ENCODE assay signal across 1 cellular context in the genomic region with DNA sequence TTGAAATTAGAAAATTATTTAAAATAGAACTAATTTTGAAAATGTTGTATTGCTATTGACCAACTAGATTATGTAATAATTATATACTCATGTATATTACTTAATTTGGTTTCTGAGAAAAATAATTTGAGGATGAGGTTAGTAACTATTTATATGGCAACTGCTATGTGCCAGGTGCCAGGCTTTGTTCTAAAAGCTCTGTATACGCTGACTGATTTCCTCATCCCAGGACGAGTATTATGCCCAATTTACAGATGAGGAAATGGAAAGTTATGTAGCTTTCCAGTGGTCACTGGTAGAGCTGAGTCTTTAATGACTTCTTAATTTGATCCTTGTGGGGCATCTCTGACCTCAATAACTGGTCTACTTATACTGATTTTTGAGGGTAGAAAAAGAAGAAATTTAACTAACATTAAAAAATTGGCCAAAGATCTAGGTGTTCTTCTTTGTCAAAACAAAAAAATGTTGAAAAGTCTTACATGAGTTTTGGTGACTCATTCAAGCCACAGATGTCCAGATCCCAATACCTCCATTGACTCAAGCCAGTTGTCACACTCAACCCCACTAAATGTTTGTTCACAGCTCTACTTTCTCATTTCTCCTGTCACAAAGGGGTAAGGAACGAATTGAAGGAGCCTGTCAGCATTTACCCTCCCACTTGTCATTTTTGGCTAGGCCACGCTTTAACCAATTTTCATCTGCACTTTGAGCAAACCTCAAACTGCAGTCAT.
A peak's percentile ranks its signal among the peaks of the same experiment; 100 is the strongest.
TF ChIP-seq lines count a peak whose summit lies in the region.

No MANE protein-coding gene starts in this region.

TF ChIP-seq in K562, 482 proteins besides CTCF, POLR2A, EP300 and RAD21 (continues in another document):
- TF ChIP-seq, protein P1, sequence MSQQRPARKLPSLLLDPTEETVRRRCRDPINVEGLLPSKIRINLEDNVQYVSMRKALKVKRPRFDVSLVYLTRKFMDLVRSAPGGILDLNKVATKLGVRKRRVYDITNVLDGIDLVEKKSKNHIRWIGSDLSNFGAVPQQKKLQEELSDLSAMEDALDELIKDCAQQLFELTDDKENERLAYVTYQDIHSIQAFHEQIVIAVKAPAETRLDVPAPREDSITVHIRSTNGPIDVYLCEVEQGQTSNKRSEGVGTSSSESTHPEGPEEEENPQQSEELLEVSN (IDR thresholded peaks at IDR 0.05; ENCODE audit: borderline replicate concordance in 1 of 2, extremely low read depth in 1 of 2, insufficient read depth in 1 of 2, insufficient read length in 1 of 2, low read depth in 1 of 2, low read length in 1 of 2, poor library complexity in 1 of 2, severe bottlenecking in 1 of 2) = no peak
- TF ChIP-seq NR2F6 (CRISPR knock-in tag; IDR thresholded peaks at IDR 0.05) = no peak
- TF ChIP-seq EHMT2 (IDR thresholded peaks at IDR 0.05) = peak; percentile 81; the same call in 1 of the 2 replicates
- TF ChIP-seq, protein P2, sequence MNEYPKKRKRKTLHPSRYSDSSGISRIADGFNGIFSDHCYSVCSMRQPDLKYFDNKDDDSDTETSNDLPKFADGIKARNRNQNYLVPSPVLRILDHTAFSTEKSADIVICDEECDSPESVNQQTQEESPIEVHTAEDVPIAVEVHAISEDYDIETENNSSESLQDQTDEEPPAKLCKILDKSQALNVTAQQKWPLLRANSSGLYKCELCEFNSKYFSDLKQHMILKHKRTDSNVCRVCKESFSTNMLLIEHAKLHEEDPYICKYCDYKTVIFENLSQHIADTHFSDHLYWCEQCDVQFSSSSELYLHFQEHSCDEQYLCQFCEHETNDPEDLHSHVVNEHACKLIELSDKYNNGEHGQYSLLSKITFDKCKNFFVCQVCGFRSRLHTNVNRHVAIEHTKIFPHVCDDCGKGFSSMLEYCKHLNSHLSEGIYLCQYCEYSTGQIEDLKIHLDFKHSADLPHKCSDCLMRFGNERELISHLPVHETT (CRISPR knock-in tag; conservative IDR thresholded peaks at IDR 0.05 in 1 of 2, IDR thresholded peaks at IDR 0.05 in 1 of 2) = no peak
- TF ChIP-seq, protein P3, sequence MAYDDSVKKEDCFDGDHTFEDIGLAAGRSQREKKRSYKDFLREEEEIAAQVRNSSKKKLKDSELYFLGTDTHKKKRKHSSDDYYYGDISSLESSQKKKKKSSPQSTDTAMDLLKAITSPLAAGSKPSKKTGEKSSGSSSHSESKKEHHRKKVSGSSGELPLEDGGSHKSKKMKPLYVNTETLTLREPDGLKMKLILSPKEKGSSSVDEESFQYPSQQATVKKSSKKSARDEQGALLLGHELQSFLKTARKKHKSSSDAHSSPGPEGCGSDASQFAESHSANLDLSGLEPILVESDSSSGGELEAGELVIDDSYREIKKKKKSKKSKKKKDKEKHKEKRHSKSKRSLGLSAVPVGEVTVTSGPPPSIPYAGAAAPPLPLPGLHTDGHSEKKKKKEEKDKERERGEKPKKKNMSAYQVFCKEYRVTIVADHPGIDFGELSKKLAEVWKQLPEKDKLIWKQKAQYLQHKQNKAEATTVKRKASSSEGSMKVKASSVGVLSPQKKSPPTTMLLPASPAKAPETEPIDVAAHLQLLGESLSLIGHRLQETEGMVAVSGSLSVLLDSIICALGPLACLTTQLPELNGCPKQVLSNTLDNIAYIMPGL (CRISPR knock-in tag; IDR thresholded peaks at IDR 0.05) = no peak
- TF ChIP-seq, protein P4, sequence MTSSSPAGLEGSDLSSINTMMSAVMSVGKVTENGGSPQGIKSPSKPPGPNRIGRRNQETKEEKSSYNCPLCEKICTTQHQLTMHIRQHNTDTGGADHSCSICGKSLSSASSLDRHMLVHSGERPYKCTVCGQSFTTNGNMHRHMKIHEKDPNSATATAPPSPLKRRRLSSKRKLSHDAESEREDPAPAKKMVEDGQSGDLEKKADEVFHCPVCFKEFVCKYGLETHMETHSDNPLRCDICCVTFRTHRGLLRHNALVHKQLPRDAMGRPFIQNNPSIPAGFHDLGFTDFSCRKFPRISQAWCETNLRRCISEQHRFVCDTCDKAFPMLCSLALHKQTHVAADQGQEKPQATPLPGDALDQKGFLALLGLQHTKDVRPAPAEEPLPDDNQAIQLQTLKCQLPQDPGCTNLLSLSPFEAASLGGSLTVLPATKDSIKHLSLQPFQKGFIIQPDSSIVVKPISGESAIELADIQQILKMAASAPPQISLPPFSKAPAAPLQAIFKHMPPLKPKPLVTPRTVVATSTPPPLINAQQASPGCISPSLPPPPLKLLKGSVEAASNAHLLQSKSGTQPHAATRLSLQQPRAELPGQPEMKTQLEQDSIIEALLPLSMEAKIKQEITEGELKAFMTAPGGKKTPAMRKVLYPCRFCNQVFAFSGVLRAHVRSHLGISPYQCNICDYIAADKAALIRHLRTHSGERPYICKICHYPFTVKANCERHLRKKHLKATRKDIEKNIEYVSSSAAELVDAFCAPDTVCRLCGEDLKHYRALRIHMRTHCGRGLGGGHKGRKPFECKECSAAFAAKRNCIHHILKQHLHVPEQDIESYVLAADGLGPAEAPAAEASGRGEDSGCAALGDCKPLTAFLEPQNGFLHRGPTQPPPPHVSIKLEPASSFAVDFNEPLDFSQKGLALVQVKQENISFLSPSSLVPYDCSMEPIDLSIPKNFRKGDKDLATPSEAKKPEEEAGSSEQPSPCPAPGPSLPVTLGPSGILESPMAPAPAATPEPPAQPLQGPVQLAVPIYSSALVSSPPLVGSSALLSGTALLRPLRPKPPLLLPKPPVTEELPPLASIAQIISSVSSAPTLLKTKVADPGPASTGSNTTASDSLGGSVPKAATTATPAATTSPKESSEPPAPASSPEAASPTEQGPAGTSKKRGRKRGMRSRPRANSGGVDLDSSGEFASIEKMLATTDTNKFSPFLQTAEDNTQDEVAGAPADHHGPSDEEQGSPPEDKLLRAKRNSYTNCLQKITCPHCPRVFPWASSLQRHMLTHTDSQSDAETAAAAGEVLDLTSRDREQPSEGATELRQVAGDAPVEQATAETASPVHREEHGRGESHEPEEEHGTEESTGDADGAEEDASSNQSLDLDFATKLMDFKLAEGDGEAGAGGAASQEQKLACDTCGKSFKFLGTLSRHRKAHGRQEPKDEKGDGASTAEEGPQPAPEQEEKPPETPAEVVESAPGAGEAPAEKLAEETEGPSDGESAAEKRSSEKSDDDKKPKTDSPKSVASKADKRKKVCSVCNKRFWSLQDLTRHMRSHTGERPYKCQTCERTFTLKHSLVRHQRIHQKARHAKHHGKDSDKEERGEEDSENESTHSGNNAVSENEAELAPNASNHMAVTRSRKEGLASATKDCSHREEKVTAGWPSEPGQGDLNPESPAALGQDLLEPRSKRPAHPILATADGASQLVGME (CRISPR knock-in tag; IDR thresholded peaks at IDR 0.05) = no peak
- TF ChIP-seq NR3C1 (CRISPR knock-in tag; IDR thresholded peaks at IDR 0.05) = no peak
- peak; percentile 65 for TF ChIP-seq FOSL1 (tag; conservative IDR thresholded peaks at IDR 0.05)
- TF ChIP-seq, protein P5, sequence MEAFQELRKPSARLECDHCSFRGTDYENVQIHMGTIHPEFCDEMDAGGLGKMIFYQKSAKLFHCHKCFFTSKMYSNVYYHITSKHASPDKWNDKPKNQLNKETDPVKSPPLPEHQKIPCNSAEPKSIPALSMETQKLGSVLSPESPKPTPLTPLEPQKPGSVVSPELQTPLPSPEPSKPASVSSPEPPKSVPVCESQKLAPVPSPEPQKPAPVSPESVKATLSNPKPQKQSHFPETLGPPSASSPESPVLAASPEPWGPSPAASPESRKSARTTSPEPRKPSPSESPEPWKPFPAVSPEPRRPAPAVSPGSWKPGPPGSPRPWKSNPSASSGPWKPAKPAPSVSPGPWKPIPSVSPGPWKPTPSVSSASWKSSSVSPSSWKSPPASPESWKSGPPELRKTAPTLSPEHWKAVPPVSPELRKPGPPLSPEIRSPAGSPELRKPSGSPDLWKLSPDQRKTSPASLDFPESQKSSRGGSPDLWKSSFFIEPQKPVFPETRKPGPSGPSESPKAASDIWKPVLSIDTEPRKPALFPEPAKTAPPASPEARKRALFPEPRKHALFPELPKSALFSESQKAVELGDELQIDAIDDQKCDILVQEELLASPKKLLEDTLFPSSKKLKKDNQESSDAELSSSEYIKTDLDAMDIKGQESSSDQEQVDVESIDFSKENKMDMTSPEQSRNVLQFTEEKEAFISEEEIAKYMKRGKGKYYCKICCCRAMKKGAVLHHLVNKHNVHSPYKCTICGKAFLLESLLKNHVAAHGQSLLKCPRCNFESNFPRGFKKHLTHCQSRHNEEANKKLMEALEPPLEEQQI (IDR thresholded peaks at IDR 0.05) = no peak
- TF ChIP-seq SRF (CRISPR knock-in tag; IDR thresholded peaks at IDR 0.05) = no peak
- TF ChIP-seq ZNF445 (CRISPR knock-in tag; IDR thresholded peaks at IDR 0.05; ENCODE audit: low read depth) = no peak
- no peak for TF ChIP-seq MTA2 (IDR thresholded peaks at IDR 0.05; ENCODE audit: low read depth)
- TF ChIP-seq NFXL1 (CRISPR knock-in tag; IDR thresholded peaks at IDR 0.05) = no peak
- no peak for TF ChIP-seq RBFOX2 (IDR thresholded peaks at IDR 0.05; ENCODE audit: low read depth, low read length)
- no peak for TF ChIP-seq XRCC5 (IDR thresholded peaks at IDR 0.05; ENCODE audit: low read depth, low read length)
- no peak for TF ChIP-seq KAT7 (CRISPR knock-in tag; IDR thresholded peaks at IDR 0.05; ENCODE audit: borderline replicate concordance)
- TF ChIP-seq, protein P6, sequence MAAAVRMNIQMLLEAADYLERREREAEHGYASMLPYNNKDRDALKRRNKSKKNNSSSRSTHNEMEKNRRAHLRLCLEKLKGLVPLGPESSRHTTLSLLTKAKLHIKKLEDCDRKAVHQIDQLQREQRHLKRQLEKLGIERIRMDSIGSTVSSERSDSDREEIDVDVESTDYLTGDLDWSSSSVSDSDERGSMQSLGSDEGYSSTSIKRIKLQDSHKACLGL (CRISPR knock-in tag; IDR thresholded peaks at IDR 0.05; ENCODE audit: borderline replicate concordance, poor library complexity, severe bottlenecking) = no peak
- no peak for TF ChIP-seq ZNF212 (CRISPR knock-in tag; IDR thresholded peaks at IDR 0.05)
- 0 out of 2 replicates have a peak, but pooled peaks have one; percentile 29 for TF ChIP-seq DPF2 (IDR thresholded peaks at IDR 0.05)
- TF ChIP-seq, protein P7, sequence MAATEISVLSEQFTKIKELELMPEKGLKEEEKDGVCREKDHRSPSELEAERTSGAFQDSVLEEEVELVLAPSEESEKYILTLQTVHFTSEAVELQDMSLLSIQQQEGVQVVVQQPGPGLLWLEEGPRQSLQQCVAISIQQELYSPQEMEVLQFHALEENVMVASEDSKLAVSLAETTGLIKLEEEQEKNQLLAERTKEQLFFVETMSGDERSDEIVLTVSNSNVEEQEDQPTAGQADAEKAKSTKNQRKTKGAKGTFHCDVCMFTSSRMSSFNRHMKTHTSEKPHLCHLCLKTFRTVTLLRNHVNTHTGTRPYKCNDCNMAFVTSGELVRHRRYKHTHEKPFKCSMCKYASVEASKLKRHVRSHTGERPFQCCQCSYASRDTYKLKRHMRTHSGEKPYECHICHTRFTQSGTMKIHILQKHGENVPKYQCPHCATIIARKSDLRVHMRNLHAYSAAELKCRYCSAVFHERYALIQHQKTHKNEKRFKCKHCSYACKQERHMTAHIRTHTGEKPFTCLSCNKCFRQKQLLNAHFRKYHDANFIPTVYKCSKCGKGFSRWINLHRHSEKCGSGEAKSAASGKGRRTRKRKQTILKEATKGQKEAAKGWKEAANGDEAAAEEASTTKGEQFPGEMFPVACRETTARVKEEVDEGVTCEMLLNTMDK (IDR thresholded peaks at IDR 0.05; ENCODE audit: borderline replicate concordance, insufficient read depth, low read depth, low read length, poor library complexity, severe bottlenecking) = no peak
- no peak for TF ChIP-seq FOXK1 (CRISPR knock-in tag; IDR thresholded peaks at IDR 0.05; ENCODE audit: borderline replicate concordance)
- TF ChIP-seq PML (IDR thresholded peaks at IDR 0.05; ENCODE audit: low read length) = no peak
- TF ChIP-seq NCOA4 (IDR thresholded peaks at IDR 0.05; ENCODE audit: partially characterized antibody) = no peak
- TF ChIP-seq, protein P8, sequence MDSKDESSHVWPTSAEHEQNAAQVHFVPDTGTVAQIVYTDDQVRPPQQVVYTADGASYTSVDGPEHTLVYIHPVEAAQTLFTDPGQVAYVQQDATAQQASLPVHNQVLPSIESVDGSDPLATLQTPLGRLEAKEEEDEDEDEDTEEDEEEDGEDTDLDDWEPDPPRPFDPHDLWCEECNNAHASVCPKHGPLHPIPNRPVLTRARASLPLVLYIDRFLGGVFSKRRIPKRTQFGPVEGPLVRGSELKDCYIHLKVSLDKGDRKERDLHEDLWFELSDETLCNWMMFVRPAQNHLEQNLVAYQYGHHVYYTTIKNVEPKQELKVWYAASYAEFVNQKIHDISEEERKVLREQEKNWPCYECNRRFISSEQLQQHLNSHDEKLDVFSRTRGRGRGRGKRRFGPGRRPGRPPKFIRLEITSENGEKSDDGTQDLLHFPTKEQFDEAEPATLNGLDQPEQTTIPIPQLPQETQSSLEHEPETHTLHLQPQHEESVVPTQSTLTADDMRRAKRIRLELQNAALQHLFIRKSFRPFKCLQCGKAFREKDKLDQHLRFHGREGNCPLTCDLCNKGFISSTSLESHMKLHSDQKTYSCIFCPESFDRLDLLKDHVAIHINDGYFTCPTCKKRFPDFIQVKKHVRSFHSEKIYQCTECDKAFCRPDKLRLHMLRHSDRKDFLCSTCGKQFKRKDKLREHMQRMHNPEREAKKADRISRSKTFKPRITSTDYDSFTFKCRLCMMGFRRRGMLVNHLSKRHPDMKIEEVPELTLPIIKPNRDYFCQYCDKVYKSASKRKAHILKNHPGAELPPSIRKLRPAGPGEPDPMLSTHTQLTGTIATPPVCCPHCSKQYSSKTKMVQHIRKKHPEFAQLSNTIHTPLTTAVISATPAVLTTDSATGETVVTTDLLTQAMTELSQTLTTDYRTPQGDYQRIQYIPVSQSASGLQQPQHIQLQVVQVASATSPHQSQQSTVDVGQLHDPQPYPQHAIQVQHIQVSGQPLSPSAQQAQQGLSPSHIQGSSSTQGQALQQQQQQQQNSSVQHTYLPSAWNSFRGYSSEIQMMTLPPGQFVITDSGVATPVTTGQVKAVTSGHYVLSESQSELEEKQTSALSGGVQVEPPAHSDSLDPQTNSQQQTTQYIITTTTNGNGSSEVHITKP (IDR thresholded peaks at IDR 0.05; ENCODE audit: partially characterized antibody) = no peak
- 0 out of 4 replicates have a peak, but pooled peaks of 1 of the 2 experiments have one; percentile 9 for TF ChIP-seq KDM1A (IDR thresholded peaks at IDR 0.05)
- peak; percentile 65; the same call in 1 of the 2 replicates for TF ChIP-seq GTF2E2 (tag; IDR thresholded peaks at IDR 0.05)
- TF ChIP-seq, protein P9, sequence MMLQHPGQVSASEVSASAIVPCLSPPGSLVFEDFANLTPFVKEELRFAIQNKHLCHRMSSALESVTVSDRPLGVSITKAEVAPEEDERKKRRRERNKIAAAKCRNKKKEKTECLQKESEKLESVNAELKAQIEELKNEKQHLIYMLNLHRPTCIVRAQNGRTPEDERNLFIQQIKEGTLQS (IDR thresholded peaks at IDR 0.05) = 0 out of 2 replicates have a peak, but pooled peaks have one; percentile 43
- TF ChIP-seq, protein P9 (CRISPR knock-in tag; conservative IDR thresholded peaks at IDR 0.05) = no peak
- TF ChIP-seq CREB1 (IDR thresholded peaks at IDR 0.05) = no peak
- no peak for TF ChIP-seq CREB1 (CRISPR knock-in tag; IDR thresholded peaks at IDR 0.05)
- no peak for TF ChIP-seq ZNF561 (CRISPR knock-in tag; conservative IDR thresholded peaks at IDR 0.05)
- TF ChIP-seq TFAM (CRISPR knock-in tag; conservative IDR thresholded peaks at IDR 0.05) = no peak
- TF ChIP-seq, protein P10, sequence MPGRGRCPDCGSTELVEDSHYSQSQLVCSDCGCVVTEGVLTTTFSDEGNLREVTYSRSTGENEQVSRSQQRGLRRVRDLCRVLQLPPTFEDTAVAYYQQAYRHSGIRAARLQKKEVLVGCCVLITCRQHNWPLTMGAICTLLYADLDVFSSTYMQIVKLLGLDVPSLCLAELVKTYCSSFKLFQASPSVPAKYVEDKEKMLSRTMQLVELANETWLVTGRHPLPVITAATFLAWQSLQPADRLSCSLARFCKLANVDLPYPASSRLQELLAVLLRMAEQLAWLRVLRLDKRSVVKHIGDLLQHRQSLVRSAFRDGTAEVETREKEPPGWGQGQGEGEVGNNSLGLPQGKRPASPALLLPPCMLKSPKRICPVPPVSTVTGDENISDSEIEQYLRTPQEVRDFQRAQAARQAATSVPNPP (IDR thresholded peaks at IDR 0.05; ENCODE audit: borderline replicate concordance, insufficient read depth, insufficient read length) = no peak
